24 cellular contexts compared by ENCODE assay signal in the genomic region with DNA sequence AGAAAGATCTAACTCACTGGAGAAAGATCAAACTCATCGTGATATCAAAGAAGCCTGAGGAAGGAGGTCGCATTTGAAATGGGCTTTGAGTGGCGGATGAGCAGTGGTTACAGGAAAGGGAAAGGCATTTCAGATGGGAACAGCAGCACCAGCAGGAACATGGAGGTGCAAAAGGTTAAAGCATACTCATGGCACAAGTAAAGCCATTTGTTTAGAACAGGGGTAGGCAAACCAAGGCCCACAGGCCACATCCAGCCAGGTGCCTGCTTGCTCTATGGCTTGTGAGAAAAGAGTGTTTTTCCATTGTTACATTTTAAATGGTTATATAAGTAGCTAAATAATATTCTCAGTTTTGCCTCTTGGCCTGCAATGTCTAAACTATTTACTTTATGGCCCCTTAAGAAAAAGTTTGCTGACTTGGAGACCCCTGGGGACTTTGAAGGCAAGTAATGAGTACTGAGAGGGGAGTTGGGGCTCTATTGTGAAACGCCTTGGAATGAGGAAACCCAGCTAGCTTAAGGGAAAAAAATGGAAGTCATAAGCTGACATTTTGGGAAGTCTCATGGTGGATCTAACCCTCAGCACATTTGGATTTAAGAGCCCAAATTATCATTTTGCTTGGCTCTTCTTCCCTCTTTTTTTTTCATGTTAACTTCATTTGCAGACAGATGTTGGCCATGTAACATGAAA.
DNase-seq lines count a peak whose midpoint lies in the region; ATAC-seq, FAIRE-seq and TF ChIP-seq lines count a peak whose summit lies in the region.
"Had no signal": no experiment of that assay in that cellular context is flagged by ENCODE, and none has a peak within 500 bp of the region (broad histone marks: within the 10 kb centered on the region; RNA-seq: fewer than 3 reads in every experiment).

No MANE protein-coding gene starts in this region.

- 0 out of 2 replicates have a peak overlapping the region, but pooled peaks have one; percentile 7 for H2AK5ac ChIP-seq in IMR-90 (ENCODE audit: low read depth, low read length)

- in situ Hi-C loops in IMR-90 (cut with MboI; ENCODE audit: low sequenced_read_pairs) = no loop called here

- no TSS peak for BruUV-seq in IMR-90 (replicated peaks; lab: Mats Ljungman, UMichigan)

- 100% methylated on average over 2 of the region's 4 CpGs; no CpG with 5 or more reads in 1 of the 2 experiments for whole genome bisulfite sequencing in IMR-90 (ENCODE audit: extremely low coverage in 2 of 2, insufficient read length in 1 of 2), 2 experiments

- no peak overlapping the region for H4K91ac ChIP-seq in IMR-90 (ENCODE audit: insufficient read depth, low read depth, low read length)

- no peak for TF ChIP-seq POLR2A in IMR-90 (IDR thresholded peaks at IDR 0.05; ENCODE audit: low read depth, low read length)

- no peaks in the 10 kb centered on the region for H3K36me3 Mint-ChIP-seq in astrocyte (ENCODE audit: low read depth, unreplicated experiment)

- 0 out of 2 replicates have a peak, but pooled peaks cover 2% of the 10 kb centered on the region for H3K9me1 ChIP-seq in IMR-90 (ENCODE audit: insufficient read depth, low read length)

- no peak for DNase-seq in GM19239 (ENCODE audit: insufficient read length, low spot score)
- no peak for DNase-seq in IMR-90
- no peak for DNase-seq in astrocyte (ENCODE audit: low read depth)
- DNase-seq in HT-29 (ENCODE audit: low spot score) = no peak
- no peak for DNase-seq in omental fat pad (ENCODE audit: low spot score)
- DNase-seq in NCI-H82 treated with DMSO at 0.1 percent for 48 hours (lab: John Stamatoyannopoulos, UW; ENCODE audit: unreplicated experiment) = no peak
- DNase-seq in stimulated activated naive CD4-positive, alpha-beta T cell (lab: John Stamatoyannopoulos, UW) = no peak
- DNase-seq: C1 segment of cervical spinal cord; CD4-positive, alpha-beta memory T cell; COR-L47; DMS53; HCEC 1CT; MM.1S; NCI-H1092 treated with DMSO at 0.1 percent for 48 hours; NCI-H1436 treated with DMSO at 0.1 percent for 48 hours; NCI-H187 treated with DMSO at 0.1 percent for 48 hours; NCI-H2171 treated with DMSO at 0.1 percent for 48 hours; NCI-H345; NCI-H510A treated with DMSO at 0.1 percent for 48 hours had no signal

- POLR2A ChIA-PET in IMR-90 (lab: Charles Lee; ENCODE audit: unreplicated experiment) = no interaction called here

- H3K79me2 ChIP-seq in astrocyte (ENCODE audit: insufficient read depth, low read length) = no peaks in the 10 kb centered on the region

- no peak overlapping the region for H2BK5ac ChIP-seq in IMR-90 (ENCODE audit: low read depth, low read length, poor library complexity, severe bottlenecking)

- H3K4me1 ChIP-seq in IMR-90 (ENCODE audit: control insufficient read depth, insufficient read depth, low read length) (peaks cover 2% of the 10 kb centered on the region; the same call in 1 of the 2 replicates), astrocyte (ENCODE audit: insufficient read depth, low read length) (no peaks in the 10 kb centered on the region), neutrophil (ENCODE audit: control insufficient read depth in 1 of 2, insufficient read depth in 1 of 2, low read depth in 1 of 2, low read length in 1 of 2) (peaks cover 4 to 13% of the 10 kb centered on the region in 2 experiments)

- no peak overlapping the region for H2BK20ac ChIP-seq in IMR-90 (ENCODE audit: low read depth, low read length)

- TF ChIP-seq RAD21 in IMR-90 (IDR thresholded peaks at IDR 0.05; ENCODE audit: low read length) = no peak

- H4K20me1 ChIP-seq in IMR-90 (ENCODE audit: insufficient read depth, low read length) (no peaks in the 10 kb centered on the region), astrocyte (ENCODE audit: insufficient read depth, low read length) (no peaks in the 10 kb centered on the region)

- CTCF ChIA-PET in IMR-90 (lab: Yijun Ruan, JAX) = no interaction called here

- no peak overlapping the region for H3K18ac ChIP-seq in IMR-90 (ENCODE audit: low read depth, low read length)

- no peak overlapping the region for H3K4me3 Mint-ChIP-seq in astrocyte (ENCODE audit: unreplicated experiment)
- H3K4me3 Mint-ChIP-seq: CD4-positive, alpha-beta memory T cell had no signal

- H3K9me3 ChIP-seq in IMR-90 (ENCODE audit: control insufficient read depth, insufficient read depth, low read length) (peaks cover 4% of the 10 kb centered on the region), astrocyte (ENCODE audit: insufficient read depth, low read depth, low read length) (no peaks in the 10 kb centered on the region), neutrophil (no peaks in the 10 kb centered on the region)
- H3K9me3 ChIP-seq: SJSA1 had no signal

- H3K27ac ChIP-seq in IMR-90 (ENCODE audit: insufficient read depth, low read length) (no peak overlapping the region), astrocyte (ENCODE audit: low read depth, low read length) (no peak overlapping the region), neutrophil (peak overlapping the region; percentile 18)
- H3K27ac ChIP-seq: HL-60, SJSA1 had no signal

- H2BK120ac ChIP-seq in IMR-90 (ENCODE audit: low read depth, low read length) = no peak overlapping the region

- H3K4me3 ChIP-seq in IMR-90 (ENCODE audit: insufficient read depth, low read depth, low read length) (no peak overlapping the region), astrocyte (ENCODE audit: insufficient read depth, low read depth, low read length) (no peak overlapping the region), neutrophil (ENCODE audit: low read depth in 1 of 2, low read length in 1 of 2) (no peak overlapping the region)
- H3K4me3 ChIP-seq: SJSA1 had no signal

- H2AK9ac ChIP-seq in IMR-90 (replicated peaks; ENCODE audit: low read depth, low read length, poor library complexity) = no peak overlapping the region

- H3K23ac ChIP-seq in IMR-90 (ENCODE audit: low read depth, low read length) = no peak overlapping the region

- no peak overlapping the region for H3K56ac ChIP-seq in IMR-90 (ENCODE audit: extremely low read depth, insufficient read depth, low read length)

- intact Hi-C loops in IMR-90 (cut with micrococcal nuclease) = no loop called here

- no peak overlapping the region for H3K27ac Mint-ChIP-seq in astrocyte (ENCODE audit: unreplicated experiment)
- H3K27ac Mint-ChIP-seq: CD4-positive, alpha-beta memory T cell had no signal

- TF ChIP-seq CTCF in IMR-90 (conservative IDR thresholded peaks at IDR 0.05; ENCODE audit: low read depth, low read length) (no peak), astrocyte (IDR thresholded peaks at IDR 0.05; ENCODE audit: insufficient read depth, low read depth, low read length) (no peak), neutrophil (IDR thresholded peaks at IDR 0.05) (no peak), omental fat pad (IDR thresholded peaks at IDR 0.05) (no peak)

- ATAC-seq in IMR-90 (ENCODE audit: low read depth) (no peak), omental fat pad (ENCODE audit: low FRiP score) (no peak)

- H3K9me3 Mint-ChIP-seq in astrocyte (ENCODE audit: unreplicated experiment) = no peaks in the 10 kb centered on the region

- H3K4me2 ChIP-seq in IMR-90 (ENCODE audit: low read depth, low read length) (no peak overlapping the region), astrocyte (ENCODE audit: low read length) (no peak overlapping the region)

- no peaks in the 10 kb centered on the region for H3K27me3 Mint-ChIP-seq in astrocyte (ENCODE audit: low read depth, unreplicated experiment)
- H3K27me3 Mint-ChIP-seq: CD4-positive, alpha-beta memory T cell had no signal

- H3K27me3 ChIP-seq in IMR-90 (ENCODE audit: control insufficient read depth, insufficient read depth, low read length) (no peaks in the 10 kb centered on the region), astrocyte (ENCODE audit: insufficient read depth, low read length) (no peaks in the 10 kb centered on the region), neutrophil (no peaks in the 10 kb centered on the region)
- H3K27me3 ChIP-seq: SJSA1 had no signal

- H4K8ac ChIP-seq in IMR-90 (ENCODE audit: low read depth in 2 of 2, low read length in 2 of 2) = no peak overlapping the region

- no peak overlapping the region for H4K5ac ChIP-seq in IMR-90 (ENCODE audit: low read depth, low read length)

- no peaks in the 10 kb centered on the region for H3K79me1 ChIP-seq in IMR-90 (ENCODE audit: low read depth in 1 of 2, low read length in 2 of 2)

- FAIRE-seq in GM19239 (lab: Jason Lieb, UNC) = peak; percentile 31
- peak; percentile 5 for FAIRE-seq in astrocyte (lab: Jason Lieb, UNC)
- FAIRE-seq: G401.6, H1 had no signal

- no peak overlapping the region for H2BK15ac ChIP-seq in IMR-90 (ENCODE audit: low read depth, low read length)

- H3K9ac ChIP-seq in IMR-90 (ENCODE audit: low read depth, low read length) (no peak overlapping the region), astrocyte (ENCODE audit: low read length) (no peak overlapping the region)

- H3K4me1 Mint-ChIP-seq in astrocyte (ENCODE audit: low read depth, unreplicated experiment) = peaks cover 3% of the 10 kb centered on the region

- dilution Hi-C loops in IMR-90 (cut with HindIII; ENCODE audit: low sequenced_read_pairs, unreplicated experiment) = no loop called here

- H2AFZ ChIP-seq in IMR-90 (replicated peaks; ENCODE audit: low read length, poor library complexity) (no peak overlapping the region), astrocyte (ENCODE audit: low read depth, low read length) (no peak overlapping the region)

- H3K4ac ChIP-seq in IMR-90 (ENCODE audit: low read depth, low read length) = no peak overlapping the region

- H3K36me3 ChIP-seq in IMR-90 (ENCODE audit: control insufficient read depth, insufficient read depth, low read length) = no peaks in the 10 kb centered on the region
- H3K36me3 ChIP-seq in astrocyte (ENCODE audit: insufficient read depth, low read length) = no peaks in the 10 kb centered on the region
- no peaks in the 10 kb centered on the region for H3K36me3 ChIP-seq in neutrophil
- H3K36me3 ChIP-seq: SJSA1 had no signal

- H3K14ac ChIP-seq in IMR-90 (replicated peaks; ENCODE audit: low read depth, low read length) = no peak overlapping the region

TF ChIP-seq in IMR-90, 13 proteins besides CTCF, POLR2A, EP300 and RAD21 (continues in another document):
- TF ChIP-seq, protein P1, sequence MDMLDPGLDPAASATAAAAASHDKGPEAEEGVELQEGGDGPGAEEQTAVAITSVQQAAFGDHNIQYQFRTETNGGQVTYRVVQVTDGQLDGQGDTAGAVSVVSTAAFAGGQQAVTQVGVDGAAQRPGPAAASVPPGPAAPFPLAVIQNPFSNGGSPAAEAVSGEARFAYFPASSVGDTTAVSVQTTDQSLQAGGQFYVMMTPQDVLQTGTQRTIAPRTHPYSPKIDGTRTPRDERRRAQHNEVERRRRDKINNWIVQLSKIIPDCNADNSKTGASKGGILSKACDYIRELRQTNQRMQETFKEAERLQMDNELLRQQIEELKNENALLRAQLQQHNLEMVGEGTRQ (IDR thresholded peaks at IDR 0.05; ENCODE audit: low read depth, low read length) = no peak
- TF ChIP-seq RFX5 (IDR thresholded peaks at IDR 0.05; ENCODE audit: low read depth, low read length) = no peak
